ENCODE assay signal across 23 cellular contexts in genomic region chr15:78691873-78692421, GRCh38. TPM values are rescaled to one million over a fixed set of nuclear protein-coding genes. Genes with fewer than 3 reads are reported as not detected.
DNase-seq lines count a peak whose midpoint lies in the region; ATAC-seq and TF ChIP-seq lines count a peak whose summit lies in the region.
"Had no signal": no experiment of that assay in that cellular context is flagged by ENCODE, and none has a peak within 500 bp of the region (broad histone marks: within the 10 kb centered on the region; RNA-seq: fewer than 3 reads in every experiment).

No MANE protein-coding gene starts in this region.

- in situ Hi-C loops in Panc1 (cut with HindIII; ENCODE audit: low pct_unique_long_range_greater_than_20kb, low sequenced_read_pairs), result no loop called here

- TF ChIP-seq CTCF in Panc1 (IDR thresholded peaks at IDR 0.05), result no peak
- TF ChIP-seq CTCF in foreskin keratinocyte (conservative IDR thresholded peaks at IDR 0.05), result no peak
- no peak for TF ChIP-seq CTCF in mucosa of descending colon (IDR thresholded peaks at IDR 0.05)

- peak; percentile 63 for ATAC-seq in Panc1
- ATAC-seq in foreskin keratinocyte, result peak; percentile 73
- ATAC-seq in mucosa of descending colon, result no peak
- no peak for ATAC-seq in HG03108 (IDR thresholded peaks at IDR 0.05; ENCODE audit: unreplicated experiment)
- ATAC-seq: GM12878 had no signal

- intact Hi-C loops in Panc1 (cut with micrococcal nuclease; ENCODE audit: unreplicated experiment), result no loop called here
- intact Hi-C loops in mucosa of descending colon (cut with DNase I, micrococcal nuclease), result no loop called here

- POLR2A ChIA-PET in Panc1 (lab: Charles Lee), result no interaction called here

- H3K27ac ChIP-seq in Panc1 (ENCODE audit: low read length) (no peak overlapping the region), foreskin keratinocyte (no peak overlapping the region)

- no peaks in the 10 kb centered on the region for H3K36me3 ChIP-seq in Panc1 (ENCODE audit: control insufficient read depth, insufficient read depth, low read length)
- no peaks in the 10 kb centered on the region for H3K36me3 ChIP-seq in mucosa of descending colon (ENCODE audit: low read depth)
- H3K36me3 ChIP-seq: HAP-1 had no signal

- H3K4me1 ChIP-seq in Panc1 (ENCODE audit: control insufficient read depth, insufficient read depth, low read length) (no peaks in the 10 kb centered on the region), foreskin keratinocyte (peaks cover 4% of the 10 kb centered on the region), mucosa of descending colon (ENCODE audit: low read depth) (no peaks in the 10 kb centered on the region)
- H3K4me1 ChIP-seq: Caco-2, HAP-1 had no signal

- H3K9me3 ChIP-seq in Panc1 (ENCODE audit: control insufficient read depth, insufficient read depth, low read depth, low read length), result no peaks in the 10 kb centered on the region
- no peaks in the 10 kb centered on the region for H3K9me3 ChIP-seq in mucosa of descending colon
- H3K9me3 ChIP-seq: Caco-2, HAP-1 had no signal

- H3K4me3 ChIP-seq in Panc1 (ENCODE audit: low read depth in 2 of 2, low read length in 2 of 2) (no peak overlapping the region), mucosa of descending colon (no peak overlapping the region)
- H3K4me3 ChIP-seq: GM12878, HAP-1 had no signal

- CTCF ChIA-PET in Panc1 (lab: Charles Lee), result no interaction called here

- peak; percentile 55 for DNase-seq in activated effector memory CD4-positive, alpha-beta T cell treated with anti-CD3 and anti-CD28 coated beads, Interleukin-2, amount 50 U/mL, for 16 hours
- DNase-seq in activated effector memory CD4-positive, alpha-beta T cell treated with Interleukin-2 at 50 U/mL for 16 hours, result no peak
- no peak for DNase-seq in Panc1 (ENCODE audit: low read depth, low spot score)
- DNase-seq in foreskin keratinocyte, result peak in 1 of 2 donors; percentile 46
- DNase-seq in renal cortical epithelial cell (ENCODE audit: low read depth), result peak; percentile 51
- DNase-seq in mucosa of descending colon, result no peak
- DNase-seq in activated CD4-positive, alpha-beta T cell treated with anti-CD3 and anti-CD28 coated beads, Interleukin-2, amount 50 U/mL, for 4 hours, result no peak
- DNase-seq: 8988T; Caco-2; CD4-positive, alpha-beta T cell; GF-D8; NCI-H1105 treated with DMSO at 0.1 percent for 48 hours; NCI-H1694 treated with DMSO at 0.1 percent for 48 hours; NCI-H510A; NCI-H748 treated with DMSO at 0.1 percent for 48 hours; NK-92 treated with Interleukin-12 subunit alpha and Interleukin-12 subunit beta, amount 100 ng/mL, for 24 hours had no signal

- BruUV-seq in Panc1 (replicated peaks; lab: Mats Ljungman, UMichigan), result no TSS peak

- H3K27me3 ChIP-seq in Panc1 (ENCODE audit: control insufficient read depth, insufficient read depth, low read length) (no peaks in the 10 kb centered on the region), foreskin keratinocyte (peaks cover 3% of the 10 kb centered on the region)

RNA-seq across cellular contexts. Expression of gene CHRNB4, which starts 50.9 kb away (rescaled TPM):
- total RNA-seq in Panc1 (2021; ENCODE audit: unreplicated experiment), result not detected
- 0.15 TPM for polyA plus RNA-seq in Panc1 (2012; ENCODE audit: insufficient read length)
- 0.07 and 0.14 TPM in 2 replicates for total RNA-seq in foreskin keratinocyte
- 0.04 TPM in 1 of 2 replicates, not detected in the other for polyA plus RNA-seq in foreskin keratinocyte
- total RNA-seq in renal cortical epithelial cell, result 0.15 TPM in 1 of 2 replicates, not detected in the other
- 1 to 10 TPM in 1 of 3 donors, under 1 TPM in 1, not detected in 1; 0.29 to 2.4 TPM for total RNA-seq in mucosa of descending colon
- total RNA-seq: CD4-positive, alpha-beta T cell; GM12878; LHCN-M2; OCI-LY7; RPMI7951 had no signal
- polyA plus RNA-seq: AG04450 had no signal

Comparison
In these comparisons a context has a peak if more than half of its experiments do, and no peak if none do; other contexts are left out.
1. DNase-seq: peak in activated effector memory CD4-positive, alpha-beta T cell treated with anti-CD3 and anti-CD28 coated beads, Interleukin-2, amount 50 U/mL, for 16 hours (single experiment) and renal cortical epithelial cell (single experiment); none in activated effector memory CD4-positive, alpha-beta T cell treated with Interleukin-2 at 50 U/mL for 16 hours (single experiment), Panc1 (single experiment), mucosa of descending colon (0 of 3) and activated CD4-positive, alpha-beta T cell treated with anti-CD3 and anti-CD28 coated beads, Interleukin-2, amount 50 U/mL, for 4 hours (0 of 2).
2. ATAC-seq: peak in Panc1 (single experiment) and foreskin keratinocyte (single experiment); none in mucosa of descending colon (single experiment) and HG03108 (single experiment).